Comparison of ENCODE assay signal across 16 cellular contexts in the genomic region with DNA sequence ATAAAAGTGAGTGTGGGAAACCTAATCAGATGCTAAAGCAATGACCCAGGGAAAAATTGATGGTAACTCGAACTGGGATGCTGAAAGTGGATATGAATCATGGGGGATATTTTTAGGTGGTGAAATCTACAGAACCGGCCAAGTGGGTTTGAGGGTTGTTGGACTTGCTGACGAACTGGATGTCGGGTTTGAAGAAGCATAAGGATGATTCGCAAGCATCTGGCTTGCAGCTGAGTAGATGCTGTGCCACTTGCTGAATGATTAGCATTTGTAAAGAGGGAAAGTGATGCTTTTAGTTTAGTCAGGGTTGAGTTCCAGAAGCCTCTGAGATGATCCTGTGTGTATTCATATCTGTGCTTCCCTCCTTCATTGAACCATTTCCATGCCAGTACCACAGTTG. TPM values are rescaled to one million over a fixed set of nuclear protein-coding genes. Genes with fewer than 3 reads are reported as not detected.
DNase-seq lines count a peak whose midpoint lies in the region; ATAC-seq and TF ChIP-seq lines count a peak whose summit lies in the region.
"Had no signal": no experiment of that assay in that cellular context is flagged by ENCODE, and none has a peak within 500 bp of the region (broad histone marks: within the 10 kb centered on the region; RNA-seq: fewer than 3 reads in every experiment).

No MANE protein-coding gene starts in this region.

- H3K4me3 Mint-ChIP-seq in endothelial cell (ENCODE audit: unreplicated experiment): no peak overlapping the region
- H3K4me3 Mint-ChIP-seq: nephron progenitor cell had no signal

- ATAC-seq in GM21526 (IDR thresholded peaks at IDR 0.05; ENCODE audit: low FRiP score, unreplicated experiment) (no peak), GM21381 (IDR thresholded peaks at IDR 0.05; ENCODE audit: unreplicated experiment) (no peak)
- ATAC-seq: left ventricle myocardium superior had no signal

- no peak overlapping the region for H3K4me3 ChIP-seq in choroid plexus epithelial cell (ENCODE audit: low read depth, low read length)
- H3K4me3 ChIP-seq: testis had no signal

- no peaks in the 10 kb centered on the region for H3K27me3 Mint-ChIP-seq in endothelial cell (ENCODE audit: unreplicated experiment)

- DNase-seq in AG20443 (ENCODE audit: low spot score): peak; percentile 76
- peak; percentile 76 for DNase-seq in HCEC 1CT
- DNase-seq in choroid plexus epithelial cell (ENCODE audit: low read depth): peak; percentile 41
- DNase-seq in iris pigment epithelial cell (ENCODE audit: low read depth): peak; percentile 69
- no peak for DNase-seq in SIG-M5 (lab: John Stamatoyannopoulos, UW)
- no peak for DNase-seq in endothelial cell (ENCODE audit: low spot score)
- DNase-seq: activated CD8-positive, alpha-beta memory T cell treated with anti-CD3 and anti-CD28 coated beads, Interleukin-2, amount 50 U/mL, for 4 hours; amniotic stem cell; left ventricle myocardium superior; NCI-H1694; NCI-H69; nephron progenitor cell; small intestine; testis had no signal

- peaks cover 5% of the 10 kb centered on the region for H3K36me3 Mint-ChIP-seq in endothelial cell (ENCODE audit: low read depth, unreplicated experiment)

- TF ChIP-seq CTCF in choroid plexus epithelial cell (conservative IDR thresholded peaks at IDR 0.05; ENCODE audit: low read depth, low read length) (no peak), endothelial cell (IDR thresholded peaks at IDR 0.05; ENCODE audit: unreplicated experiment) (no peak)

- H3K27ac Mint-ChIP-seq in endothelial cell (ENCODE audit: unreplicated experiment): no peak overlapping the region

- H3K9me3 Mint-ChIP-seq in endothelial cell (ENCODE audit: unreplicated experiment): no peaks in the 10 kb centered on the region
- H3K9me3 Mint-ChIP-seq: nephron progenitor cell had no signal

- no peaks in the 10 kb centered on the region for H3K4me1 Mint-ChIP-seq in endothelial cell (ENCODE audit: unreplicated experiment)
- H3K4me1 Mint-ChIP-seq: nephron progenitor cell had no signal

RNA-seq across cellular contexts. Expression of gene UBR2, which starts 54.9 kb away (rescaled TPM):
- total RNA-seq in endothelial cell (ENCODE audit: unreplicated experiment): 21.6 TPM

Comparison
In these comparisons a context has a peak if more than half of its experiments do, and no peak if none do; other contexts are left out.
1. DNase-seq: peak in AG20443 (single experiment), HCEC 1CT (single experiment), choroid plexus epithelial cell (single experiment) and iris pigment epithelial cell (single experiment); none in SIG-M5 (single experiment) and endothelial cell (single experiment).